ENCODE assay signal across 30 cellular contexts in the genomic region with DNA sequence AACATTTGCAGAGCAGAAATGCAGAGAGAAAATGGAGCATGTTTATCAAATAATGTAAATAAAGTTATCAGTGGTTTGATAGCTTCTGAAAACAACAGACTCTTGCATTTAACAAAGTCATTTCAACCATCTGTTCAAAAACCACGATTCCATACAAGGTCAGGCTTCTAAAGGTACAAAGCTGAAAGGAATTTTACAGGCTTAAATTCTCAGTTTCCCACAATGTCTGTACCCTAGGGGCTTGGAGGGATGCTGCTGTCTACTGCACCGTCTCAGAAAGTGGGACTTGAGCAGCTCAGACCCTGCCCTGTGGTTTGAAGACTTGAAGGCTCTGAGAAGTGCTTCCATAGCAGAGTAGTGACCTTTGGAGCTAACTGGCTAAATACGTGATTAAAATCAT. TPM values are rescaled to one million over a fixed set of nuclear protein-coding genes. Genes with fewer than 3 reads are reported as not detected.
DNase-seq lines count a peak whose midpoint lies in the region; ATAC-seq and TF ChIP-seq lines count a peak whose summit lies in the region.
"Had no signal": no experiment of that assay in that cellular context is flagged by ENCODE, and none has a peak within 500 bp of the region (broad histone marks: within the 10 kb centered on the region; RNA-seq: fewer than 3 reads in every experiment).

No MANE protein-coding gene starts in this region.

- no peaks in the 10 kb centered on the region for H4K20me1 ChIP-seq in smooth muscle cell (ENCODE audit: low read depth)

- peak overlapping the region; percentile 48 for H2AFZ ChIP-seq in smooth muscle cell (ENCODE audit: low read depth)
- H2AFZ ChIP-seq: GM23248 had no signal

- DNase-seq in Panc1 (ENCODE audit: low read depth, low spot score) (no peak), choroid plexus epithelial cell (ENCODE audit: low read depth) (peak; percentile 54), smooth muscle cell (lab: John Stamatoyannopoulos, UW; ENCODE audit: unreplicated experiment) (no peak), activated T-cell treated with anti-CD3 and anti-CD28 coated beads for 4 hours (no peak), GM20000 (ENCODE audit: low spot score) (no peak)
- DNase-seq: activated CD4-positive, alpha-beta T cell treated with anti-CD3 and anti-CD28 coated beads, Interleukin-2, amount 50 U/mL, for 4 hours; activated CD8-positive, alpha-beta memory T cell treated with anti-CD3 and anti-CD28 coated beads, Interleukin-2, amount 10 ng/mL, durations not matched to agents 7 days and 5 days; activated naive CD4-positive, alpha-beta T cell; activated T-cell treated with anti-CD3 and anti-CD28 coated beads, Interleukin-2, amount 50 U/mL, for 72 hours; C1 segment of cervical spinal cord; DMS53; GM23248; HFFc6; hippocampal formation; KG1; left colon; MM.1S; NCI-H1417; NCI-H2081; NCI-H526; posterior cingulate gyrus; T-helper 2 cell; upper lobe of left lung had no signal

- peak overlapping the region; percentile 70 for H3K4me2 ChIP-seq in smooth muscle cell

- H3K27ac ChIP-seq in Panc1 (ENCODE audit: low read length): peak overlapping the region; percentile 80
- H3K27ac ChIP-seq in liver (ENCODE audit: low read depth in 1 of 2, low read length in 2 of 2): no peak overlapping the region
- peak overlapping the region; percentile 36 for H3K27ac ChIP-seq in smooth muscle cell (ENCODE audit: low read depth)
- H3K27ac ChIP-seq: breast epithelium, GM23248, upper lobe of left lung had no signal

- H3F3A ChIP-seq in smooth muscle cell (ENCODE audit: low read depth): no peaks in the 10 kb centered on the region

- no peaks in the 10 kb centered on the region for H3K79me2 ChIP-seq in smooth muscle cell (ENCODE audit: low read depth)

- BruUV-seq in Panc1 (replicated peaks; lab: Mats Ljungman, UMichigan): no TSS peak

- CTCF ChIA-PET in Panc1 (lab: Charles Lee): no interaction called here

- intact Hi-C loops in Panc1 (cut with micrococcal nuclease; ENCODE audit: unreplicated experiment): no loop called here

- H3K9me3 ChIP-seq in Panc1 (ENCODE audit: control insufficient read depth, insufficient read depth, low read depth, low read length): peaks cover 3% of the 10 kb centered on the region; the same call in 1 of the 2 replicates
- H3K9me3 ChIP-seq in liver (ENCODE audit: control insufficient read depth in 4 of 4, low read length in 3 of 4): no peaks in the 10 kb centered on the region
- H3K9me3 ChIP-seq in smooth muscle cell (replicated peaks; ENCODE audit: low read depth): no peaks in the 10 kb centered on the region
- H3K9me3 ChIP-seq: breast epithelium, upper lobe of left lung had no signal

- TF ChIP-seq CTCF in Panc1 (IDR thresholded peaks at IDR 0.05): no peak
- no peak for TF ChIP-seq CTCF in choroid plexus epithelial cell (conservative IDR thresholded peaks at IDR 0.05; ENCODE audit: low read depth, low read length)
- TF ChIP-seq CTCF in liver (IDR thresholded peaks at IDR 0.05; ENCODE audit: low read depth, low read length, missing input control): no peak
- TF ChIP-seq CTCF in smooth muscle cell (IDR thresholded peaks at IDR 0.05; ENCODE audit: borderline replicate concordance, insufficient read depth, poor library complexity, severe bottlenecking): no peak
- TF ChIP-seq CTCF in GM20000 (IDR thresholded peaks at IDR 0.05; ENCODE audit: extremely low read depth, missing control alignments): no peak

- POLR2A ChIA-PET in Panc1 (lab: Charles Lee): no interaction called here

- no peak overlapping the region for H3K4me3 ChIP-seq in Panc1 (ENCODE audit: low read depth in 2 of 2, low read length in 2 of 2)
- H3K4me3 ChIP-seq in choroid plexus epithelial cell (ENCODE audit: low read depth, low read length): no peak overlapping the region
- H3K4me3 ChIP-seq in liver (ENCODE audit: low read depth in 1 of 3, low read length in 3 of 3): no peak overlapping the region
- no peak overlapping the region for H3K4me3 ChIP-seq in smooth muscle cell
- H3K4me3 ChIP-seq: breast epithelium, GM23248, upper lobe of left lung had no signal

- H3K27me3 ChIP-seq in Panc1 (ENCODE audit: control insufficient read depth, insufficient read depth, low read length): no peaks in the 10 kb centered on the region
- H3K27me3 ChIP-seq in liver (ENCODE audit: control insufficient read depth in 4 of 4, insufficient read depth in 4 of 4, low read length in 3 of 4): no peaks in the 10 kb centered on the region
- H3K27me3 ChIP-seq in smooth muscle cell (ENCODE audit: low read depth): no peaks in the 10 kb centered on the region
- H3K27me3 ChIP-seq: breast epithelium, upper lobe of left lung had no signal

- ATAC-seq in Panc1 (peak; percentile 83), HG03097 (IDR thresholded peaks at IDR 0.05; ENCODE audit: low FRiP score, unreplicated experiment) (no peak), GM18858 (IDR thresholded peaks at IDR 0.05; ENCODE audit: unreplicated experiment) (no peak)
- ATAC-seq: activated CD4-positive, CD25-positive, alpha-beta regulatory T cell treated with anti-CD3 and anti-CD28 coated beads, Interleukin-2, amount 50 U/mL, for 24 hours; activated CD8-positive, alpha-beta memory T cell treated with anti-CD3 and anti-CD28 coated beads, Interleukin-2, amount 10 ng/mL, durations not matched to agents 7 days and 5 days; activated T-cell treated with anti-CD3 and anti-CD28 coated beads, Interleukin-2, amount 50 U/mL, for 72 hours; left colon; sciatic nerve; stimulated activated effector memory CD8-positive, alpha-beta T cell treated with anti-CD3 and anti-CD28 coated beads, Interleukin-12 subunit alpha, Interleukin-12 subunit beta, amount 100 ng/mL, for 72 hours had no signal

- H3K9ac ChIP-seq in liver (ENCODE audit: low read depth in 1 of 2, low read length in 2 of 2) (no peak overlapping the region), smooth muscle cell (ENCODE audit: low read depth) (no peak overlapping the region)
- H3K9ac ChIP-seq: GM23248 had no signal

- H3K36me3 ChIP-seq in Panc1 (ENCODE audit: control insufficient read depth, insufficient read depth, low read length): no peaks in the 10 kb centered on the region
- H3K36me3 ChIP-seq in liver (ENCODE audit: control insufficient read depth in 4 of 4, insufficient read depth in 3 of 4, low read depth in 1 of 4, low read length in 3 of 4): no peaks in the 10 kb centered on the region
- H3K36me3 ChIP-seq in smooth muscle cell (ENCODE audit: low read depth): no peaks in the 10 kb centered on the region
- H3K36me3 ChIP-seq: breast epithelium, upper lobe of left lung had no signal

- WGBS in liver: 31% methylated on average over 3 of the region's 3 CpGs
- 21% methylated on average over 3 of the region's 3 CpGs for WGBS in smooth muscle cell (ENCODE audit: low lambda C conversion rate)

- in situ Hi-C loops in Panc1 (cut with HindIII; ENCODE audit: low pct_unique_long_range_greater_than_20kb, low sequenced_read_pairs): no loop called here

- H3K4me1 ChIP-seq in Panc1 (ENCODE audit: control insufficient read depth, insufficient read depth, low read length) (peaks cover 15% of the 10 kb centered on the region), liver (ENCODE audit: control insufficient read depth in 4 of 4, insufficient read depth in 4 of 4, low read length in 3 of 4) (peaks cover 3 to 18% (median 16%) of the 10 kb centered on the region in 4 donors), smooth muscle cell (ENCODE audit: low read depth) (no peaks in the 10 kb centered on the region)
- H3K4me1 ChIP-seq: breast epithelium, upper lobe of left lung had no signal

- TF ChIP-seq RAD21 in liver (IDR thresholded peaks at IDR 0.05): no peak

TF ChIP-seq in liver, 16 proteins besides CTCF, POLR2A, EP300 and RAD21:
- no peak for TF ChIP-seq HNF4G (IDR thresholded peaks at IDR 0.05)
- peak; percentile 60 for TF ChIP-seq YY1 (IDR thresholded peaks at IDR 0.05)
- TF ChIP-seq HNF4A (conservative IDR thresholded peaks at IDR 0.05): peak in 1 of 2 donors; percentile 25
- TF ChIP-seq FOXA2 (IDR thresholded peaks at IDR 0.05): peak; percentile 32
- no peak for TF ChIP-seq SP1 (IDR thresholded peaks at IDR 0.05)
- TF ChIP-seq GABPA (IDR thresholded peaks at IDR 0.05 in 1 of 2, conservative IDR thresholded peaks at IDR 0.05 in 1 of 2): no peak
- peak in 1 of 2 donors; percentile 5 for TF ChIP-seq RXRA (IDR thresholded peaks at IDR 0.05)

RNA-seq across cellular contexts. Expression of a gene that starts 30.4 kb away (rescaled TPM):
- total RNA-seq in Panc1 (2021; ENCODE audit: unreplicated experiment): 1,063 TPM
- polyA plus RNA-seq in Panc1 (2012; ENCODE audit: insufficient read length): 1,714 TPM
- total RNA-seq in liver: 10 to 100 TPM; 21.5 to 31.5 TPM
- 10 to 100 TPM; 20.0 to 28.8 TPM for polyA plus RNA-seq in liver
- total RNA-seq in smooth muscle cell: 113 and 134 TPM in 2 replicates
- polyA plus RNA-seq in smooth muscle cell: 37.5 and 83.3 TPM in 2 replicates
- total RNA-seq: activated CD8-positive, alpha-beta memory T cell treated with anti-CD3 and anti-CD28 coated beads, Interleukin-2, amount 10 ng/mL, durations not matched to agents 7 days and 5 days had no signal

Comparison
In these comparisons a context has a peak if more than half of its experiments do, and no peak if none do; other contexts are left out.
1. H3K27ac ChIP-seq: peak in Panc1 (single experiment) and smooth muscle cell (single experiment); none in liver (0 of 2).